8 cellular contexts compared by ENCODE assay signal in the genomic region with DNA sequence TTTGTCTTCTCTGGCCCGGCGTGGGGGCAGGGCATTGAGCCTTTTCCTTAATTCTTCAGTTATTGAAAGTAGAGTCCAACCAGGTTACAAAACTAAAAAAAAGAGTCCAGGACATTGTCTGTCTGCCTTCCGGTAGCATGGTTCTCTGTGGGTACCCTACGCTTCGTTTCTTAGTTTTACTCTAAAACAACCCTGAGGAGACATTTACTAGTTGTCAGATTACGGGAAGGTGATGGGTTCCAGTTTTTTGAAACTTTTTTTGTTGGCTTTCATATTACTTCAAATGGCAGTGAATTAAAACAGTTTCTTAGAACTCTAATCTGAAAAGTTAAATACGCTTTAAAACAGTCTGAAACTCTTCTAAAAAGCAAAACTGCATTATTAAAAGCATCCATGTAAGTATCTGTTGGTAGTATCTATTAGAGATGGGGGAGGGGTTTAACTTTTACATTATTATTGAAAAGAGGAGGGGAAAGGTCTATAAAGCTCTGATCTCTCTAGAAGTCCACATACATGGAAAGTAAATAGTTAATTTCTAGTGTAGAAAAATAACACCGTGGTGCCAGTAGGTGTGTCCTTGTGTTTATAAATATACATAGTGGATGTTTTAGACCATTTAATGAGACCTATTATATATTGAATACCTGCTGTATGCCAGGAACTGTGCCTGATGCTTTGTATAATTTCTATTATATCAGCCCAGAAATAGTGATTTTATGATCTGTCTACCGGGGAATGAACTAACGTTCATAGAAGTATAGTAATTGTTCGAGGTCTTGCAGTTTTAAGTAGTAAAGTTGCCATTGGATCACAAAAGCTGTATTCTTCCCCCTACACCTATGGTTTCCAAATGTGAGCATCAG. TPM values are rescaled to one million over a fixed set of nuclear protein-coding genes. Genes with fewer than 3 reads are reported as not detected.
A peak's percentile ranks its signal among the peaks of the same experiment; 100 is the strongest.
DNase-seq lines count a peak whose midpoint lies in the region; ATAC-seq and TF ChIP-seq lines count a peak whose summit lies in the region.

No MANE protein-coding gene starts in this region.

- peaks cover 20% of the 10 kb centered on the region for H3K4me1 ChIP-seq in osteoblast (ENCODE audit: insufficient read depth, low read length)

- TF ChIP-seq CTCF in osteoblast (IDR thresholded peaks at IDR 0.05; ENCODE audit: extremely low read depth, low read depth, low read length): no peak

- in situ Hi-C loops in KBM-7 (cut with MboI; ENCODE audit: low pct_unique_long_range_greater_than_20kb, low sequenced_read_pairs): no loop called here

- H3K27ac ChIP-seq in osteoblast (ENCODE audit: low read depth, low read length): peak overlapping the region; percentile 97

- peak overlapping the region; percentile 88 for H3K4me2 ChIP-seq in osteoblast (ENCODE audit: insufficient read depth, low read length)

- H4K20me1 ChIP-seq in osteoblast (ENCODE audit: insufficient read depth, low read length): peaks cover 16% of the 10 kb centered on the region

- H3K4me3 ChIP-seq in osteoblast (ENCODE audit: insufficient read depth, low read length): peak overlapping the region; percentile 96

- H3K79me2 ChIP-seq in osteoblast (ENCODE audit: insufficient read depth, low read length): peaks cover 59% of the 10 kb centered on the region

- ATAC-seq in SK-N-SH treated with all-trans-retinoic acid at 6 μM for 48 hours (no peak), HG03159 (IDR thresholded peaks at IDR 0.05; ENCODE audit: unreplicated experiment) (no peak), HG02588 (IDR thresholded peaks at IDR 0.05; ENCODE audit: unreplicated experiment) (no peak)

- peak overlapping the region; percentile 87 for H2AFZ ChIP-seq in osteoblast (ENCODE audit: low read length)

- DNase-seq in stimulated activated CD8-positive, alpha-beta memory T cell treated with anti-CD3 and anti-CD28 coated beads, Interleukin-7, amount 100 ng/mL, for 24 hours (ENCODE audit: low read depth): peak; percentile 26
- no peak for DNase-seq in stimulated activated CD8-positive, alpha-beta memory T cell treated with anti-CD3 and anti-CD28 coated beads, Interleukin-4, amount 100 ng/mL, for 48 hours
- peak; percentile 6 for DNase-seq in fibroblast of gingiva (ENCODE audit: low read depth)
- no peak for DNase-seq in osteoblast (ENCODE audit: insufficient read length, low spot score, missing footprints)
- no peak for DNase-seq in KBM-7

- H3K36me3 ChIP-seq in osteoblast (ENCODE audit: insufficient read depth, low read length): no peaks in the 10 kb centered on the region

- no peaks in the 10 kb centered on the region for H3K27me3 ChIP-seq in osteoblast (ENCODE audit: insufficient read depth, low read length)

- no peaks in the 10 kb centered on the region for H3K9me3 ChIP-seq in osteoblast (ENCODE audit: low read depth, low read length)

TF ChIP-seq in SK-N-SH treated with all-trans-retinoic acid at 6 μM for 48 hours, 23 proteins besides CTCF, POLR2A, EP300 and RAD21:
- no peak for TF ChIP-seq ZNF565 (CRISPR knock-in tag; conservative IDR thresholded peaks at IDR 0.05; ENCODE audit: low read depth)
- TF ChIP-seq, protein P1, sequence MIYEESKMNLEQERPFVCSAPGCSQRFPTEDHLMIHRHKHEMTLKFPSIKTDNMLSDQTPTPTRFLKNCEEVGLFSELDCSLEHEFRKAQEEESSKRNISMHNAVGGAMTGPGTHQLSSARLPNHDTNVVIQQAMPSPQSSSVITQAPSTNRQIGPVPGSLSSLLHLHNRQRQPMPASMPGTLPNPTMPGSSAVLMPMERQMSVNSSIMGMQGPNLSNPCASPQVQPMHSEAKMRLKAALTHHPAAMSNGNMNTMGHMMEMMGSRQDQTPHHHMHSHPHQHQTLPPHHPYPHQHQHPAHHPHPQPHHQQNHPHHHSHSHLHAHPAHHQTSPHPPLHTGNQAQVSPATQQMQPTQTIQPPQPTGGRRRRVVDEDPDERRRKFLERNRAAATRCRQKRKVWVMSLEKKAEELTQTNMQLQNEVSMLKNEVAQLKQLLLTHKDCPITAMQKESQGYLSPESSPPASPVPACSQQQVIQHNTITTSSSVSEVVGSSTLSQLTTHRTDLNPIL (CRISPR knock-in tag; IDR thresholded peaks at IDR 0.05; ENCODE audit: low read depth): 0 out of 2 replicates have a peak, but pooled peaks have one; percentile 27
- TF ChIP-seq ZFP30 (CRISPR knock-in tag; IDR thresholded peaks at IDR 0.05): no peak

RNA-seq across cellular contexts. Expression of a gene that starts 2.3 kb away (rescaled TPM):
- 9.4 TPM in 2 replicates for total RNA-seq in osteoblast

RNA-seq across cellular contexts. Expression of a gene that starts 38.2 kb away (rescaled TPM):
- total RNA-seq in osteoblast: 30.9 and 33.7 TPM in 2 replicates

Comparison
In these comparisons a context has a peak if more than half of its experiments do, and no peak if none do; other contexts are left out.
1. DNase-seq: peak in stimulated activated CD8-positive, alpha-beta memory T cell treated with anti-CD3 and anti-CD28 coated beads, Interleukin-7, amount 100 ng/mL, for 24 hours (single experiment) and fibroblast of gingiva (single experiment); none in stimulated activated CD8-positive, alpha-beta memory T cell treated with anti-CD3 and anti-CD28 coated beads, Interleukin-4, amount 100 ng/mL, for 48 hours (single experiment), osteoblast (single experiment) and KBM-7 (single experiment).